ENCODE assay signal across 1 cellular context in the genomic region with DNA sequence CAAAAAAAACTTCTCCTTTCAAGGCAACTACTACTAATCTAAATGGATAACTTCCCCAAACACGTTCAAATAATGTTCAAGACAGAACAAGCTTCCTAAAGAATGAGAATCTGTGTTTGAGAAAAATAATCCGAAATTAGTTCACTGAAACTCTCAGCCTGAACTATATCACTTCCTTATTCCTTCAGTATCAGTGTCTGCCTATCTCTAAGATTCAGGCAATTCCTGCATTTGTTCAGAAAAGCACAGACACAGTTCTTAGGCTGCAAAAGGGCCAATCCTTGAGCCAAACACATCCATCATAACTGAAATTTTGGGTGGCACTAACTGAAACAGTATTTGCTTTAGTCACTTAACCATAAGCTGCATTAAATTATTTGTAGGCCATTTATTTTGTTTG.
TF ChIP-seq lines count a peak whose summit lies in the region.

No MANE protein-coding gene starts in this region.

TF ChIP-seq in GM12878, 131 proteins besides CTCF, POLR2A, EP300 and RAD21 (continued from another document):
- TF ChIP-seq ZBTB4 (CRISPR knock-in tag; IDR thresholded peaks at IDR 0.05): no peak
TF ChIP-seq in GM12878: peak in this region for 1.
